In the genomic region with DNA sequence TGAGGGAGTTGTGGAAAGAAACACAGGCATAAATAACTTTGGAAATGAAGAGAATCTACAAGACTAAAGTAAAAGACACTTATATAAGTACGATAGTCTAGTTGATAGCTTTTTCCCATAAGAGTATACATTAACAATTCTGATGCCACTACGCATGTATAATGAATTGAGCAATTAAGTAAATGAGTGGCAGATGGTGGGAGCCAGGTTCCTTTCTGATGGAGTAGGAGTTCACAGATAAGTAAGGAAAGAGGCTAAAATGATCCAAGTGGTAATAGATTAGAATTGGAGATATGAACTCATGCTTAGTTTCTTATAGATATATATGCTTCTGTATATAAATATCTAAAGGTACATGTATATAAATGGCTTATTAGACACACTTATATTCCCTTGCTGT, we compare ENCODE assay signal across 21 cellular contexts.
DNase-seq lines count a peak whose midpoint lies in the region; ATAC-seq lines count a peak whose summit lies in the region.
"Had no signal": no experiment of that assay in that cellular context is flagged by ENCODE, and none has a peak within 500 bp of the region (broad histone marks: within the 10 kb centered on the region; RNA-seq: fewer than 3 reads in every experiment).

No MANE protein-coding gene starts in this region.

- DNase-seq in NCI-H82 (lab: John Stamatoyannopoulos, UW) (peak; percentile 3), NCI-H82 treated with DMSO at 0.1 percent for 48 hours (lab: John Stamatoyannopoulos, UW; ENCODE audit: unreplicated experiment) (no peak), NCI-H524 treated with DMSO at 0.1 percent for 48 hours (lab: John Stamatoyannopoulos, UW) (peak; percentile 12), putamen (ENCODE audit: low spot score) (peak; percentile 63)
- DNase-seq: 8988T; ACHN; BE2C; C1 segment of cervical spinal cord; CD4-positive, alpha-beta memory T cell; CD4-positive, CD25-positive, alpha-beta regulatory T cell; CD8-positive, alpha-beta memory T cell; COR-L47; DMS153; DMS53; DMS79; DND-41; EL; GDM1 had no signal

- ATAC-seq in GM18868 (IDR thresholded peaks at IDR 0.05; ENCODE audit: unreplicated experiment) (no peak), GM18502 (IDR thresholded peaks at IDR 0.05; ENCODE audit: poor library complexity, unreplicated experiment) (no peak)
- ATAC-seq: GM12878 had no signal
